ENCODE assay signal across 28 cellular contexts in the genomic region with DNA sequence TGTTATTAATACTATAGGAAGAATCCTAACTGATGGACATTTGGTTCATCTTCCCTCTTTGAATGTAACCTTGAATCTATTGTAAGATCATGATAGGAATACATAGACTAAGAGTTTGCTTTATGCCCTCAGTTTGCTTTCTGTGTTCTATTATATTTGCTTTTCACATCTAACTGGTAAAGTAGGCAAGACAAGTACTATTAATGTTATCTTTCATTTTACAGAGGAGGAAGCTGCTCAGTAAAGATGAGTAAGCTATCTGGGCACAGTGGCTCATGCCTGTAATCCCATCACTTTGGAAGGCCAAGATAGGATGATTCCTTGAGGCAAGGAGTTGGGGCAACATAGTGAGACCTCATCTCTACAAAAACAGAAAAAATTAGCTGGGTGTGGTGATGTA.
"Had no signal": no experiment of that assay in that cellular context is flagged by ENCODE, and none has a peak within 500 bp of the region (broad histone marks: within the 10 kb centered on the region; RNA-seq: fewer than 3 reads in every experiment).

No MANE protein-coding gene starts in this region.

- H3K27ac ChIP-seq: brain microvascular endothelial cell, colonic mucosa had no signal

- H3K4me1 ChIP-seq: colonic mucosa had no signal

- H3K27ac Mint-ChIP-seq: activated CD4-positive, alpha-beta memory T cell treated with anti-CD3 and anti-CD28 coated beads for 36 hours; activated CD4-positive, alpha-beta T cell treated with anti-CD3 and anti-CD28 coated beads for 36 hours; activated CD4-positive, alpha-beta T cell treated with anti-CD3 and anti-CD28 coated beads, Interleukin-2, amount 10 ng/mL, durations not matched to agents 24 days and 14 days; activated CD8-positive, alpha-beta memory T cell treated with anti-CD3 and anti-CD28 coated beads, Interleukin-2, amount 10 ng/mL, durations not matched to agents 7 days and 5 days; activated CD8-positive, alpha-beta T cell treated with anti-CD3 and anti-CD28 coated beads, Interleukin-2, amount 10 ng/mL, durations not matched to agents 7 days and 5 days; activated naive CD8-positive, alpha-beta T cell; activated T-cell treated with anti-CD3 and anti-CD28 coated beads, Interleukin-2, amount 50 U/mL, for 24 hours; activated T-cell treated with anti-CD3 and anti-CD28 coated beads, Interleukin-2, amount 50 U/mL, for 72 hours; endodermal cell; T-helper 17 cell; T-helper 2 cell treated with Interferon-gamma antibody and Interleukin-4, amounts not matched to agents 5 μg/mL and 100 μg/mL, for 36 hours had no signal

- H3K4me1 Mint-ChIP-seq: activated CD4-positive, alpha-beta T cell treated with anti-CD3 and anti-CD28 coated beads for 36 hours; activated CD4-positive, alpha-beta T cell treated with anti-CD3 and anti-CD28 coated beads, Interleukin-2, amount 10 ng/mL, durations not matched to agents 24 days and 14 days; activated CD8-positive, alpha-beta memory T cell treated with anti-CD3 and anti-CD28 coated beads, Interleukin-2, amount 10 ng/mL, durations not matched to agents 7 days and 5 days had no signal

- H3K27me3 ChIP-seq: brain microvascular endothelial cell, colonic mucosa had no signal

- H3K36me3 ChIP-seq: brain microvascular endothelial cell, colonic mucosa had no signal

- H3K9me3 ChIP-seq: colonic mucosa had no signal

- DNase-seq: activated CD4-positive, alpha-beta memory T cell treated with anti-CD3 and anti-CD28 coated beads for 36 hours; activated CD4-positive, alpha-beta T cell treated with anti-CD3 and anti-CD28 coated beads for 36 hours; activated CD4-positive, alpha-beta T cell treated with anti-CD3 and anti-CD28 coated beads, Interleukin-2, amount 10 ng/mL, durations not matched to agents 24 days and 14 days; activated CD4-positive, CD25-positive, alpha-beta regulatory T cell; activated CD4-positive, CD25-positive, alpha-beta regulatory T cell treated with anti-CD3 and anti-CD28 coated beads, Interleukin-2, amount 50 U/mL, for 72 hours; activated CD8-positive, alpha-beta memory T cell treated with anti-CD3 and anti-CD28 coated beads, Interleukin-2, amount 10 ng/mL, durations not matched to agents 7 days and 5 days; activated CD8-positive, alpha-beta memory T cell treated with anti-CD3 and anti-CD28 coated beads, Interleukin-2, amount 50 U/mL, for 48 hours; activated CD8-positive, alpha-beta T cell treated with anti-CD3 and anti-CD28 coated beads, Interleukin-2, amount 10 ng/mL, durations not matched to agents 7 days and 5 days; activated gamma-delta T cell treated with Interleukin-2 at 50 U/mL for 16 hours; activated naive CD4-positive, alpha-beta T cell treated with anti-CD3 and anti-CD28 coated beads, Interleukin-2, amount 50 U/mL, for 16 hours; activated naive CD4-positive, alpha-beta T cell treated with Interleukin-2 at 50 U/mL for 16 hours; activated T-cell treated with anti-CD3 and anti-CD28 coated beads for 4 hours; activated T-cell treated with anti-CD3 and anti-CD28 coated beads, Interleukin-2, amount 50 U/mL, for 24 hours; activated T-cell treated with anti-CD3 and anti-CD28 coated beads, Interleukin-2, amount 50 U/mL, for 72 hours; amniotic stem cell; anterior cingulate cortex; brain microvascular endothelial cell; caudate nucleus; colonic mucosa; effector memory CD4-positive, alpha-beta T cell; endodermal cell; foreskin fibroblast; head of caudate nucleus; hippocampal formation; T-helper 17 cell; T1000 had no signal

- H3K27me3 Mint-ChIP-seq: activated CD4-positive, alpha-beta memory T cell treated with anti-CD3 and anti-CD28 coated beads for 36 hours; activated CD4-positive, alpha-beta T cell treated with anti-CD3 and anti-CD28 coated beads for 36 hours; activated CD4-positive, alpha-beta T cell treated with anti-CD3 and anti-CD28 coated beads, Interleukin-2, amount 10 ng/mL, durations not matched to agents 24 days and 14 days; activated CD8-positive, alpha-beta memory T cell treated with anti-CD3 and anti-CD28 coated beads, Interleukin-2, amount 10 ng/mL, durations not matched to agents 7 days and 5 days; activated naive CD8-positive, alpha-beta T cell; activated T-cell treated with anti-CD3 and anti-CD28 coated beads, Interleukin-2, amount 50 U/mL, for 24 hours; T-helper 17 cell had no signal

- H3K4me3 Mint-ChIP-seq: activated CD4-positive, alpha-beta memory T cell treated with anti-CD3 and anti-CD28 coated beads for 36 hours; activated CD4-positive, alpha-beta T cell treated with anti-CD3 and anti-CD28 coated beads for 36 hours; activated CD4-positive, alpha-beta T cell treated with anti-CD3 and anti-CD28 coated beads, Interleukin-2, amount 10 ng/mL, durations not matched to agents 24 days and 14 days; activated CD8-positive, alpha-beta memory T cell treated with anti-CD3 and anti-CD28 coated beads, Interleukin-2, amount 10 ng/mL, durations not matched to agents 7 days and 5 days; activated CD8-positive, alpha-beta T cell treated with anti-CD3 and anti-CD28 coated beads, Interleukin-2, amount 10 ng/mL, durations not matched to agents 7 days and 5 days; activated naive CD8-positive, alpha-beta T cell; activated T-cell treated with anti-CD3 and anti-CD28 coated beads, Interleukin-2, amount 50 U/mL, for 24 hours; activated T-cell treated with anti-CD3 and anti-CD28 coated beads, Interleukin-2, amount 50 U/mL, for 72 hours; endodermal cell; T-helper 17 cell; T-helper 2 cell treated with Interferon-gamma antibody and Interleukin-4, amounts not matched to agents 5 μg/mL and 100 μg/mL, for 36 hours had no signal

- H3K36me3 Mint-ChIP-seq: activated CD8-positive, alpha-beta memory T cell treated with anti-CD3 and anti-CD28 coated beads, Interleukin-2, amount 10 ng/mL, durations not matched to agents 7 days and 5 days; activated naive CD8-positive, alpha-beta T cell had no signal

- H3K4me3 ChIP-seq: colonic mucosa had no signal

- H3K9me3 Mint-ChIP-seq: activated CD4-positive, alpha-beta memory T cell treated with anti-CD3 and anti-CD28 coated beads for 36 hours; activated CD4-positive, alpha-beta T cell treated with anti-CD3 and anti-CD28 coated beads, Interleukin-2, amount 10 ng/mL, durations not matched to agents 24 days and 14 days; activated T-cell treated with anti-CD3 and anti-CD28 coated beads, Interleukin-2, amount 50 U/mL, for 24 hours; activated T-cell treated with anti-CD3 and anti-CD28 coated beads, Interleukin-2, amount 50 U/mL, for 72 hours; endodermal cell; T-helper 2 cell treated with Interferon-gamma antibody and Interleukin-4, amounts not matched to agents 5 μg/mL and 100 μg/mL, for 36 hours had no signal
